Comparison of ENCODE assay signal across 9 cellular contexts in genomic region chr6:132816665-132817064, GRCh38. TPM values are rescaled to one million over a fixed set of nuclear protein-coding genes. Genes with fewer than 3 reads are reported as not detected.
DNase-seq lines count a peak whose midpoint lies in the region; ATAC-seq and TF ChIP-seq lines count a peak whose summit lies in the region.
"Had no signal": no experiment of that assay in that cellular context is flagged by ENCODE, and none has a peak within 500 bp of the region (broad histone marks: within the 10 kb centered on the region; RNA-seq: fewer than 3 reads in every experiment).

No MANE protein-coding gene starts in this region.

- H3K9ac ChIP-seq in SK-N-MC (ENCODE audit: insufficient read length): peak overlapping the region; percentile 99

- no peak for TF ChIP-seq CTCF in esophagus squamous epithelium (IDR thresholded peaks at IDR 0.05)

- H3K36me3 ChIP-seq in SK-N-MC (ENCODE audit: insufficient read depth, low read length): peaks cover 53% of the 10 kb centered on the region
- peaks cover 17 to 44% (median 28%) of the 10 kb centered on the region in 3 donors for H3K36me3 ChIP-seq in esophagus squamous epithelium

- peaks cover 10 to 72% (median 26%) of the 10 kb centered on the region in 3 donors for H3K4me1 ChIP-seq in esophagus squamous epithelium

- no peak for TF ChIP-seq POLR2A in esophagus squamous epithelium (IDR thresholded peaks at IDR 0.05)

- no peaks in the 10 kb centered on the region for H3K9me3 Mint-ChIP-seq in activated naive CD4-positive, alpha-beta T cell treated with anti-CD3 and anti-CD28 coated beads for 36 hours
- H3K9me3 Mint-ChIP-seq in stimulated activated memory B cell treated with anti-CD40 and anti-IgM and Interleukin-4, amounts not matched to agents 10 μg/mL and 1 μg/mL and 100 μg/mL, for 72 hours: no peaks in the 10 kb centered on the region

- peak overlapping the region; percentile 97 for H3K27ac Mint-ChIP-seq in activated naive CD4-positive, alpha-beta T cell treated with anti-CD3 and anti-CD28 coated beads for 36 hours
- H3K27ac Mint-ChIP-seq in stimulated activated memory B cell treated with anti-CD40 and anti-IgM and Interleukin-4, amounts not matched to agents 10 μg/mL and 1 μg/mL and 100 μg/mL, for 72 hours: peak overlapping the region; percentile 100

- no peaks in the 10 kb centered on the region for H3K27me3 Mint-ChIP-seq in activated naive CD4-positive, alpha-beta T cell treated with anti-CD3 and anti-CD28 coated beads for 36 hours (ENCODE audit: low read depth)
- H3K27me3 Mint-ChIP-seq in stimulated activated memory B cell treated with anti-CD40 and anti-IgM and Interleukin-4, amounts not matched to agents 10 μg/mL and 1 μg/mL and 100 μg/mL, for 72 hours: no peaks in the 10 kb centered on the region

- H3K4me3 ChIP-seq in SK-N-MC (peak overlapping the region; percentile 98), esophagus squamous epithelium (peak overlapping the region in 3 of 4 donors; percentile 82 to 93 (median 86))

- intact Hi-C loops in activated naive CD4-positive, alpha-beta T cell treated with anti-CD3 and anti-CD28 coated beads for 36 hours (cut with micrococcal nuclease): loop anchor here (10.0 kb wide), 1 partner anchor 1558 kb away; no protein-coding TSS in a partner anchor
- intact Hi-C loops in esophagus squamous epithelium (cut with DNase I): no loop called here

- peaks cover 40% of the 10 kb centered on the region for H3K4me1 Mint-ChIP-seq in activated naive CD4-positive, alpha-beta T cell treated with anti-CD3 and anti-CD28 coated beads for 36 hours (ENCODE audit: low read depth)
- peaks cover 81% of the 10 kb centered on the region for H3K4me1 Mint-ChIP-seq in stimulated activated memory B cell treated with anti-CD40 and anti-IgM and Interleukin-4, amounts not matched to agents 10 μg/mL and 1 μg/mL and 100 μg/mL, for 72 hours

- H3K9me3 ChIP-seq in SK-N-MC (ENCODE audit: low read depth, low read length) (no peaks in the 10 kb centered on the region), esophagus squamous epithelium (no peaks in the 10 kb centered on the region)

- DNase-seq in activated naive CD4-positive, alpha-beta T cell treated with anti-CD3 and anti-CD28 coated beads for 36 hours: no peak
- no peak for DNase-seq in activated naive CD4-positive, alpha-beta T cell treated with anti-CD3 and anti-CD28 coated beads, Interleukin-2, amount 50 U/mL, for 16 hours
- DNase-seq in SK-N-MC (ENCODE audit: low read depth, low spot score) (no peak), esophagus squamous epithelium (lab: John Stamatoyannopoulos, UW) (no peak), foreskin melanocyte (no peak), AG20443 (ENCODE audit: low spot score) (no peak)
- DNase-seq: DMS153 had no signal

- H3K27ac ChIP-seq in SK-N-MC: peak overlapping the region; percentile 78; the same call in 1 of the 2 replicates
- peak overlapping the region in 1 of 4 donors; percentile 15 for H3K27ac ChIP-seq in esophagus squamous epithelium

- WGBS in esophagus squamous epithelium, 2 donors: 44 to 49% methylated on average over 4 of the region's 4 CpGs

- H3K4me3 Mint-ChIP-seq in activated naive CD4-positive, alpha-beta T cell treated with anti-CD3 and anti-CD28 coated beads for 36 hours: peak overlapping the region; percentile 94
- peak overlapping the region; percentile 98 for H3K4me3 Mint-ChIP-seq in stimulated activated memory B cell treated with anti-CD40 and anti-IgM and Interleukin-4, amounts not matched to agents 10 μg/mL and 1 μg/mL and 100 μg/mL, for 72 hours

- no peaks in the 10 kb centered on the region for H3K27me3 ChIP-seq in esophagus squamous epithelium

- H3K36me3 Mint-ChIP-seq in activated naive CD4-positive, alpha-beta T cell treated with anti-CD3 and anti-CD28 coated beads for 36 hours (ENCODE audit: low read depth): peaks cover 57% of the 10 kb centered on the region
- H3K36me3 Mint-ChIP-seq in stimulated activated memory B cell treated with anti-CD40 and anti-IgM and Interleukin-4, amounts not matched to agents 10 μg/mL and 1 μg/mL and 100 μg/mL, for 72 hours: peaks cover 57% of the 10 kb centered on the region

- CTCF ChIA-PET in activated naive CD4-positive, alpha-beta T cell treated with anti-CD3 and anti-CD28 coated beads for 36 hours (lab: Charles Lee): interaction anchor here (0.8 kb wide), 1 partner anchor 18 kb away, joined by 7 read pairs; the partner anchor contains the start of gene SLC18B1

- no peak for ATAC-seq in stimulated activated memory B cell treated with anti-CD40 and anti-IgM and Interleukin-4, amounts not matched to agents 10 μg/mL and 1 μg/mL and 100 μg/mL, for 72 hours
- ATAC-seq in GM21447 (IDR thresholded peaks at IDR 0.05; ENCODE audit: unreplicated experiment): no peak

RNA-seq across cellular contexts. Expression of gene RPS12, which starts 2.3 kb away (rescaled TPM):
- total RNA-seq in activated naive CD4-positive, alpha-beta T cell treated with anti-CD3 and anti-CD28 coated beads for 36 hours: 1,000 to 10,000 TPM; 2,152 to 2,208 TPM
- total RNA-seq in esophagus squamous epithelium: 1,000 to 10,000 TPM in 3 of 4 donors, 100 to 1,000 TPM in 1; 520 to 3,256 (median 2,293) TPM

RNA-seq across cellular contexts. Expression of gene SLC18B1, which starts 18.2 kb away (rescaled TPM):
- total RNA-seq in activated naive CD4-positive, alpha-beta T cell treated with anti-CD3 and anti-CD28 coated beads for 36 hours: 1 to 10 TPM; 5.1 to 6.1 TPM
- total RNA-seq in esophagus squamous epithelium: 10 to 100 TPM; 11.2 to 28.7 (median 16.8) TPM

RNA-seq across cellular contexts. Expression of gene VNN2, which starts 59.0 kb away (rescaled TPM):
- total RNA-seq in activated naive CD4-positive, alpha-beta T cell treated with anti-CD3 and anti-CD28 coated beads for 36 hours: 1 to 10 TPM; 7.3 to 7.8 TPM
- total RNA-seq in esophagus squamous epithelium: 10 to 100 TPM in 1 of 4 donors, 1 to 10 TPM in 2, under 1 TPM in 1; 0.95 to 12.6 (median 3.2) TPM
